In the genomic region with DNA sequence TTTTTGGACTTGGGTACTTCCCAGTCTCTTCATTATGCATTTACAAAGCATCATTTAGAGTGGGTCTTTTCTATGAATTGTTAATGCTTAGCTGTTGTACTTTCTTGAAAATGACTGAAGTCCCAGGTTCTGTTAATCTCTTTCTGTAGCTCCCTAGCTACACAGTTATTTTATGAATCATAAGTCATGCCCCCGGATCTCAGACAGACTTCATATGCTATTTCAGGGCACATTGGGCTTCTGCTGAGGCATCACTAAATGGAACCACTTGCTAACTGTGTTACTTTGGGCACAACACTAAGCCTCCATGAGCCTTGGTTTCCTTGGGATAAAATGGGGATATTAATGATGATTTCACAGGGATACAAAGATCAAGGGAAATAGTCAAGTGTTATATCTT, we compare ENCODE assay signal across 21 cellular contexts. TPM values are rescaled to one million over a fixed set of nuclear protein-coding genes. Genes with fewer than 3 reads are reported as not detected.
DNase-seq lines count a peak whose midpoint lies in the region; ATAC-seq, FAIRE-seq and TF ChIP-seq lines count a peak whose summit lies in the region.
"Had no signal": no experiment of that assay in that cellular context is flagged by ENCODE, and none has a peak within 500 bp of the region (broad histone marks: within the 10 kb centered on the region; RNA-seq: fewer than 3 reads in every experiment).

No MANE protein-coding gene starts in this region.

- ATAC-seq in IMR-90 (ENCODE audit: low read depth) (no peak), GM12878 (peak; percentile 16; the same call in 2 of the 3 replicates), GM18861 (IDR thresholded peaks at IDR 0.05; ENCODE audit: unreplicated experiment) (no peak)
- ATAC-seq: Panc1 had no signal

- RAD21 ChIA-PET in GM12878 (lab: Charles Lee; ENCODE audit: unreplicated experiment) = interaction anchor here (1.0 to 5.1 kb wide), 6 partner anchors 26 to 76 kb away, joined by 3 to 20 read pairs (median 5); no protein-coding TSS in a partner anchor

- no peak overlapping the region for H3K14ac ChIP-seq in IMR-90 (replicated peaks; ENCODE audit: low read depth, low read length)

- H3K4me2 ChIP-seq in IMR-90 (ENCODE audit: low read depth, low read length) (no peak overlapping the region), GM12878 (ENCODE audit: control insufficient read depth, insufficient read depth) (no peak overlapping the region)

- no peak overlapping the region for H2BK15ac ChIP-seq in IMR-90 (ENCODE audit: low read depth, low read length)

- no peak overlapping the region for H4K91ac ChIP-seq in IMR-90 (ENCODE audit: insufficient read depth, low read depth, low read length)

- TF ChIP-seq RAD21 in IMR-90 (IDR thresholded peaks at IDR 0.05; ENCODE audit: low read length) (no peak), GM12878 (IDR thresholded peaks at IDR 0.05; ENCODE audit: insufficient read depth, low read depth, low read length) (no peak)

- BruUV-seq in IMR-90 (replicated peaks; lab: Mats Ljungman, UMichigan) (no TSS peak), GM12878 (replicated peaks; lab: Mats Ljungman, UMichigan) (no TSS peak)

- no peak overlapping the region for H4K8ac ChIP-seq in IMR-90 (ENCODE audit: low read depth in 2 of 2, low read length in 2 of 2)

- H2BK20ac ChIP-seq in IMR-90 (ENCODE audit: low read depth, low read length) = no peak overlapping the region

- H2AFZ ChIP-seq in IMR-90 (replicated peaks; ENCODE audit: low read length, poor library complexity) = no peak overlapping the region
- H2AFZ ChIP-seq in GM12878 (ENCODE audit: control insufficient read depth, low read depth, low read length) = no peak overlapping the region; the same call in 1 of the 2 replicates

- in situ Hi-C loops in IMR-90 (cut with MboI; ENCODE audit: low sequenced_read_pairs) = no loop called here
- in situ Hi-C loops in GM12878 (cut with MboI) = no loop called here

- H3K4ac ChIP-seq in IMR-90 (ENCODE audit: low read depth, low read length) = no peak overlapping the region

- H3K79me1 ChIP-seq in IMR-90 (ENCODE audit: low read depth in 1 of 2, low read length in 2 of 2) = no peaks in the 10 kb centered on the region

- H3K18ac ChIP-seq in IMR-90 (ENCODE audit: low read depth, low read length) = no peak overlapping the region

- TF ChIP-seq POLR2A in IMR-90 (IDR thresholded peaks at IDR 0.05; ENCODE audit: low read depth, low read length) (no peak), GM12878 (IDR thresholded peaks at IDR 0.05; ENCODE audit: low read depth, low read length) (no peak)

- TF ChIP-seq EP300 in GM12878 (IDR thresholded peaks at IDR 0.05; ENCODE audit: borderline replicate concordance in 1 of 2, control insufficient read depth in 1 of 2, low read depth in 2 of 2, low read length in 2 of 2) = no peak

- no peak overlapping the region for H3K56ac ChIP-seq in IMR-90 (ENCODE audit: extremely low read depth, insufficient read depth, low read length)

- H4K5ac ChIP-seq in IMR-90 (ENCODE audit: low read depth, low read length) = no peak overlapping the region

- H3K27me3 ChIP-seq in IMR-90 (ENCODE audit: control insufficient read depth, insufficient read depth, low read length) = peaks cover 31% of the 10 kb centered on the region
- H3K27me3 ChIP-seq in GM12878 (replicated peaks in 1 of 2; ENCODE audit: control insufficient read depth in 2 of 2, insufficient read depth in 2 of 2, low read length in 1 of 2) = no peaks in the 10 kb centered on the region; a peak in 1 of 4 replicates
- H3K27me3 ChIP-seq: BE2C had no signal

- no peak overlapping the region for H2BK120ac ChIP-seq in IMR-90 (ENCODE audit: low read depth, low read length)

- no peak overlapping the region for H2BK5ac ChIP-seq in IMR-90 (ENCODE audit: low read depth, low read length, poor library complexity, severe bottlenecking)

- H3K27ac ChIP-seq in IMR-90 (ENCODE audit: insufficient read depth, low read length) (no peak overlapping the region), GM12878 (ENCODE audit: control insufficient read depth, insufficient read depth) (no peak overlapping the region)
- H3K27ac ChIP-seq: SK-N-MC had no signal

- no peak overlapping the region for H3K23ac ChIP-seq in IMR-90 (ENCODE audit: low read depth, low read length)

- FAIRE-seq in GM12878 (lab: Jason Lieb, UNC) = peak; percentile 7

- no CpG with 5 or more reads among the region's 1 CpG for WGBS in IMR-90 (ENCODE audit: extremely low coverage in 2 of 2, insufficient read length in 1 of 2), 2 experiments
- WGBS in GM12878 (ENCODE audit: insufficient coverage, insufficient replicate concordance, low lambda C conversion rate, missing lambda C conversion rate) = 0% methylated on average over 1 of the region's 1 CpG

- SMC1A ChIA-PET in GM12878 (lab: Charles Lee; ENCODE audit: uncharacterized antibody, unreplicated experiment) = interaction anchor here (0.9 to 2.7 kb wide), 3 partner anchors 12 to 121 kb away, joined by 3 to 9 read pairs (median 4); no protein-coding TSS in a partner anchor

- intact Hi-C loops in IMR-90 (cut with micrococcal nuclease) (no loop called here), GM12878 (cut with micrococcal nuclease; ENCODE audit: unreplicated experiment) (no loop called here)

- H3K4me1 ChIP-seq in IMR-90 (ENCODE audit: control insufficient read depth, insufficient read depth, low read length) = no peaks in the 10 kb centered on the region
- H3K4me1 ChIP-seq in GM12878 (ENCODE audit: control insufficient read depth, insufficient read depth, low read length) = no peaks in the 10 kb centered on the region
- H3K4me1 ChIP-seq: BE2C had no signal

- H3K9me3 ChIP-seq in IMR-90 (ENCODE audit: control insufficient read depth, insufficient read depth, low read length) = no peaks in the 10 kb centered on the region
- no peaks in the 10 kb centered on the region for H3K9me3 ChIP-seq in GM12878 (replicated peaks; ENCODE audit: control insufficient read depth, insufficient read depth, low read length)
- H3K9me3 ChIP-seq: BE2C had no signal

- H3K4me3 ChIP-seq in IMR-90 (ENCODE audit: insufficient read depth, low read depth, low read length) (no peak overlapping the region), GM12878 (no peak overlapping the region)
- H3K4me3 ChIP-seq: SK-N-MC had no signal

- H3K79me2 ChIP-seq in GM12878 (ENCODE audit: control insufficient read depth, insufficient read depth, low read length) = no peaks in the 10 kb centered on the region

- no peak overlapping the region for H2AK5ac ChIP-seq in IMR-90 (ENCODE audit: low read depth, low read length)

- H3K9ac ChIP-seq in IMR-90 (ENCODE audit: low read depth, low read length) (no peak overlapping the region), GM12878 (ENCODE audit: control insufficient read depth, insufficient read depth, low read length) (no peak overlapping the region)

- H4K20me1 ChIP-seq in IMR-90 (ENCODE audit: insufficient read depth, low read length) = no peaks in the 10 kb centered on the region
- H4K20me1 ChIP-seq in GM12878 (ENCODE audit: control insufficient read depth, insufficient read depth) = no peaks in the 10 kb centered on the region

- DNase-seq in EH (ENCODE audit: low read depth) = peak; percentile 19
- peak; percentile 28 for DNase-seq in IMR-90
- DNase-seq in GM12878 (ENCODE audit: low read depth, low spot score) = no peak
- peak; percentile 80 for DNase-seq in myocyte (ENCODE audit: low read depth)
- DNase-seq in NCI-H146 treated with DMSO at 0.1 percent for 48 hours (lab: John Stamatoyannopoulos, UW; ENCODE audit: unreplicated experiment) = no peak
- DNase-seq in NCI-H345 (lab: John Stamatoyannopoulos, UW) = no peak
- no peak for DNase-seq in NCI-H128 (lab: John Stamatoyannopoulos, UW; ENCODE audit: unreplicated experiment)
- DNase-seq: 8988T; BE2C; Calu3; CD4-positive, alpha-beta T cell; DMS53; Kasumi-1; NCI-H1105 treated with DMSO at 0.1 percent for 48 hours; NCI-H1930; NCI-H2171 treated with DMSO at 0.1 percent for 48 hours; NCI-H510A; NCI-H774 had no signal

- no peak overlapping the region for H2AK9ac ChIP-seq in IMR-90 (replicated peaks; ENCODE audit: low read depth, low read length, poor library complexity)

- TF ChIP-seq CTCF in IMR-90 (conservative IDR thresholded peaks at IDR 0.05; ENCODE audit: low read depth, low read length) = no peak
- no peak for TF ChIP-seq CTCF in GM12878 (IDR thresholded peaks at IDR 0.05 in 2 of 3, conservative IDR thresholded peaks at IDR 0.05 in 1 of 3; ENCODE audit: control insufficient read depth in 2 of 3, extremely low read depth in 1 of 3, insufficient read depth in 1 of 3, low read depth in 3 of 3, low read length in 3 of 3)

- CTCF ChIA-PET in IMR-90 (lab: Yijun Ruan, JAX) (no interaction called here), GM12878 (lab: Yijun Ruan, JAX) (interaction anchor here (0.7 to 6.6 kb wide), 4 partner anchors 8 to 75 kb away, joined by 3 to 37 read pairs (median 5); a partner anchor contains a TSS)

- dilution Hi-C loops in IMR-90 (cut with HindIII; ENCODE audit: low sequenced_read_pairs, unreplicated experiment) = no loop called here

- H3K9me1 ChIP-seq in IMR-90 (ENCODE audit: insufficient read depth, low read length) = no peaks in the 10 kb centered on the region

- H3K36me3 ChIP-seq in IMR-90 (ENCODE audit: control insufficient read depth, insufficient read depth, low read length) = no peaks in the 10 kb centered on the region
- H3K36me3 ChIP-seq in GM12878 (ENCODE audit: control insufficient read depth in 2 of 2, insufficient read depth in 2 of 2, low read length in 1 of 2) = no peaks in the 10 kb centered on the region
- H3K36me3 ChIP-seq: BE2C had no signal

- POLR2A ChIA-PET in IMR-90 (lab: Charles Lee; ENCODE audit: unreplicated experiment) (no interaction called here), GM12878 (lab: Charles Lee) (interaction anchor here (0.6 kb wide), 1 partner anchor 1064 kb away, joined by 4 read pairs; no protein-coding TSS in a partner anchor)

RNA-seq across cellular contexts. Expression of a gene that starts 55.5 kb away (rescaled TPM):
- total RNA-seq in IMR-90 (2012; rRNA removed) = 31.7 and 32.2 TPM in 2 replicates
- 6.2 and 6.3 TPM in 2 replicates for polyA plus RNA-seq in IMR-90 (2012; rRNA removed)
- 3.9 and 4.2 TPM in 2 replicates for polyA plus RNA-seq in IMR-90 (2012; cell fraction: cytosol; rRNA removed)
- polyA plus RNA-seq in IMR-90 (2012; cell fraction: nucleus; rRNA removed; ENCODE audit: low replicate concordance) = 6.3 and 7.4 TPM in 2 replicates
- 214 and 247 TPM in 2 replicates for total RNA-seq in GM12878 (2013; cell fraction: nucleolus; rRNA removed)
- 62.5 and 63.2 TPM in 2 replicates for total RNA-seq in GM12878 (2014; rRNA removed)
- total RNA-seq in GM12878 (2014; rRNA removed; fragmentation: Illumina TruSeq; extraction: Trizol) = 44.4 and 47.3 TPM in 2 replicates
- total RNA-seq in GM12878 (2021) = 47.8 and 51.6 TPM in 2 replicates
- polyA plus RNA-seq in GM12878 (2011; ENCODE audit: low read depth) = 8.2 TPM
- polyA plus RNA-seq in GM12878 (2011; rRNA removed) = 25.6 and 31.2 TPM in 2 replicates
- polyA plus RNA-seq in GM12878 (2011; cell fraction: cytosol; rRNA removed) = 32.2 and 32.8 TPM in 2 replicates
- 43.3 and 43.7 TPM in 2 replicates for polyA plus RNA-seq in GM12878 (2011; cell fraction: nucleus; rRNA removed)
- 14.8 and 17.7 TPM in 2 replicates for polyA plus RNA-seq in GM12878 (2012)
- 11.3 and 15.6 TPM in 2 replicates for polyA plus RNA-seq in GM12878 (2014; fragmentation: Illumina TruSeq; extraction: Trizol)
- 1 to 10 TPM; 3.1 to 3.6 TPM for polyA plus RNA-seq in GM12878 (2014; fragmentation: Nextera tagmentation; extraction: Ambion mirVana)
- 26.7 and 27.0 TPM in 2 replicates for polyA plus RNA-seq in GM12878 (2014; rRNA removed)
- 10 to 100 TPM; 25.1 to 26.4 TPM for polyA plus RNA-seq in GM12878 (2016; fragmentation: Nextera tagmentation; extraction: Ambion mirVana)
- polyA minus RNA-seq in GM12878 (2011; rRNA and poly(A)+ RNA removed) = 141 and 217 TPM in 2 replicates
- 43.8 and 44.7 TPM in 2 replicates for polyA minus RNA-seq in GM12878 (2011; cell fraction: cytosol; rRNA and poly(A)+ RNA removed)
- polyA minus RNA-seq in GM12878 (2011; cell fraction: nucleus; rRNA and poly(A)+ RNA removed) = 156 and 252 TPM in 2 replicates
- 32.2 and 34.7 TPM in 2 replicates for total RNA-seq in myocyte
- 4.5 TPM for polyA plus RNA-seq in myocyte (2012)

Comparison
In these comparisons a context has a peak if more than half of its experiments do, and no peak if none do; other contexts are left out.
1. DNase-seq: peak in EH (single experiment), IMR-90 (single experiment) and myocyte (single experiment); none in GM12878 (single experiment), NCI-H146 treated with DMSO at 0.1 percent for 48 hours (single experiment), NCI-H345 (single experiment) and NCI-H128 (single experiment).